Comparison of ENCODE assay signal across 10 cellular contexts in the genomic region with DNA sequence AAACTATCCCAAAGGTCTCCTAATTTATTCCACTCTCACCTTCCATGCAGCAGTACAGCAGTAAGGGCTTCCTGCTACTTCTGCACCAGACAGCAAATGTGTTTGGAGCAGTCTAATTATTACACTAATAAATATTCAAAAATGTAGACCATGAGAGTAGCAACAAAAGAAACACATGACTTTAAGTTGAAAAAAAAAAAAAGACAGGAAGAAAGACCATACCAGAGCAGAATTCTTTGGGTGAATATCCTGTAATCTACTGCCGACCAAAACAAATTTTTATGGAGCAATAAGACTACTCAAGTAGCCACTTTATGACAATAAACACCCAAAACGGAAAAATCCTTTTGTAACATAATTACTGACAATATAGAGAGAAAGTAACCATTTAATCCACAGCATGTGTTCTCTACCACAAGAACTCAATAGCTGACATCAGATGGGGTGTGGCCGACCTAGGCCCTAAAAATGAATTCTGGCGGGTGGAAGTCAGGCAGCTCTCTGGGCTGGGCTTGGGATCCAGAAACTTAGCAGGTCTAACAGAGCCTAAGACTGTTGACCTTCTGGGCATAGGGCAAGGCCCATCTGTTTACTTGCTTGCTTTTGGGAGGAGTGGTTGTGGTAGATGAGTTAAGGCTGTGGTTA. TPM values are rescaled to one million over a fixed set of nuclear protein-coding genes. Genes with fewer than 3 reads are reported as not detected.
DNase-seq lines count a peak whose midpoint lies in the region; ATAC-seq, FAIRE-seq and TF ChIP-seq lines count a peak whose summit lies in the region.
"Had no signal": no experiment of that assay in that cellular context is flagged by ENCODE, and none has a peak within 500 bp of the region (broad histone marks: within the 10 kb centered on the region; RNA-seq: fewer than 3 reads in every experiment).

No MANE protein-coding gene starts in this region.

- TF ChIP-seq POLR2A in HCT116 (IDR thresholded peaks at IDR 0.05; ENCODE audit: borderline replicate concordance, extremely low read depth, insufficient read depth, insufficient read length), result no peak

- peak overlapping the region; percentile 8; the same call in 1 of the 2 replicates for H3K4me2 ChIP-seq in HCT116 (ENCODE audit: low read length)

- no peak for FAIRE-seq in frontal cortex (lab: Jason Lieb, UNC)

- intact Hi-C loops in A673 (cut with micrococcal nuclease; ENCODE audit: unreplicated experiment) (loop anchor here (2.0 to 5.0 kb wide), 3 partner anchors 182 to 369 kb away; no protein-coding TSS in a partner anchor), HCT116 (cut with micrococcal nuclease) (loop anchor here (5.0 to 10.0 kb wide), 2 partner anchors 275 to 1402 kb away; partner anchors contain the start of genes BORA and MZT1), left colon (cut with DNase I, micrococcal nuclease) (loop anchor here in 1 of 2 donors (5.0 to 10.0 kb wide), 2 partner anchors 158 to 185 kb away; no protein-coding TSS in a partner anchor)

- in situ Hi-C loops in brain microvascular endothelial cell (cut with HindIII; ENCODE audit: low pct_ligation_motif_present, low sequenced_read_pairs), result no loop called here

- DNase-seq in A673 (ENCODE audit: low spot score) (peak; percentile 81), HCT116 (ENCODE audit: low read depth, low spot score) (no peak), left colon (peak; percentile 47 to 54), frontal cortex (ENCODE audit: low spot score in 2 of 2) (no peak), brain microvascular endothelial cell (no peak), SKM-1 treated with dmso at 0.1 percent for 144 hours (lab: John Stamatoyannopoulos, UW; ENCODE audit: unreplicated experiment) (no peak)
- DNase-seq in activated T-cell treated with anti-CD3 and anti-CD28 coated beads, Interleukin-2, amount 50 U/mL, for 1 hour, result peak; percentile 41
- DNase-seq: DMS79, H7 had no signal

- H3K27ac ChIP-seq in A673 (ENCODE audit: low read depth, low read length, poor library complexity, severe bottlenecking) (peak overlapping the region; percentile 28), HCT116 (ENCODE audit: low read depth, low read length) (no peak overlapping the region), brain microvascular endothelial cell (no peak overlapping the region)

- H3K4me3 ChIP-seq in A673 (ENCODE audit: low read depth, low read length, poor library complexity, severe bottlenecking) (no peak overlapping the region), HCT116 (replicated peaks in 1 of 2; ENCODE audit: low read depth in 1 of 2, low read length in 2 of 2) (no peak overlapping the region), brain microvascular endothelial cell (ENCODE audit: low read depth, low read length) (no peak overlapping the region)

- no peaks in the 10 kb centered on the region for H3K9me2 ChIP-seq in HCT116 (ENCODE audit: insufficient read depth)

- H3K4me1 ChIP-seq in A673 (ENCODE audit: insufficient read depth, low read length, poor library complexity, severe bottlenecking) (peaks cover 36% of the 10 kb centered on the region), HCT116 (ENCODE audit: control insufficient read depth in 1 of 2, insufficient read depth in 2 of 2, low read length in 2 of 2) (peaks cover 35 to 40% of the 10 kb centered on the region in 2 experiments)

- H2AFZ ChIP-seq in HCT116 (ENCODE audit: low read depth, low read length, poor library complexity, severe bottlenecking), result no peak overlapping the region

- H3K27me3 ChIP-seq in A673 (replicated peaks; ENCODE audit: insufficient read depth, low read depth, low read length, poor library complexity) (no peaks in the 10 kb centered on the region), HCT116 (ENCODE audit: insufficient read depth, low read length) (no peaks in the 10 kb centered on the region), brain microvascular endothelial cell (replicated peaks) (no peaks in the 10 kb centered on the region)

- no peaks in the 10 kb centered on the region for H3K36me3 ChIP-seq in A673 (ENCODE audit: insufficient read depth, low read length, poor library complexity, severe bottlenecking)
- H3K36me3 ChIP-seq in HCT116 (ENCODE audit: control insufficient read depth in 1 of 2, insufficient read depth in 2 of 2, low read length in 2 of 2), result no peaks in the 10 kb centered on the region
- H3K36me3 ChIP-seq in brain microvascular endothelial cell (replicated peaks), result no peaks in the 10 kb centered on the region

- H3K9me3 ChIP-seq in A673 (ENCODE audit: low read depth, low read length, poor library complexity, severe bottlenecking) (no peaks in the 10 kb centered on the region), HCT116 (ENCODE audit: control insufficient read depth in 1 of 2, insufficient read depth in 1 of 2, low read depth in 1 of 2, low read length in 2 of 2) (no peaks in the 10 kb centered on the region)

- H3K9ac ChIP-seq in HCT116 (ENCODE audit: low read length), result no peak overlapping the region

- no TSS peak for BruUV-seq in A673 (replicated peaks; lab: Mats Ljungman, UMichigan)
- no TSS peak for BruUV-seq in HCT116 (replicated peaks; lab: Mats Ljungman, UMichigan)

- 0 out of 2 replicates have a peak, but pooled peaks cover 4% of the 10 kb centered on the region for H3K79me2 ChIP-seq in HCT116 (ENCODE audit: insufficient read depth, low read length)

- RAD21 ChIA-PET in HCT116 (lab: Charles Lee; ENCODE audit: low non-redundant PET in 1 of 2, low total read pairs in 2 of 2, uncharacterized antibody in 2 of 2, unreplicated experiment in 2 of 2), result no interaction called here

- TF ChIP-seq CTCF in A673 (conservative IDR thresholded peaks at IDR 0.05; ENCODE audit: low read depth, low read length) (no peak), HCT116 (IDR thresholded peaks at IDR 0.05 in 2 of 3, conservative IDR thresholded peaks at IDR 0.05 in 1 of 3; ENCODE audit: borderline replicate concordance in 1 of 3, insufficient read depth in 1 of 3, low read depth in 2 of 3, low read length in 2 of 3) (no peak), brain microvascular endothelial cell (IDR thresholded peaks at IDR 0.05; ENCODE audit: low read depth, low read length, missing control alignments) (no peak)

- TF ChIP-seq RAD21 in HCT116 (IDR thresholded peaks at IDR 0.05; ENCODE audit: low read depth), result no peak

- CTCF ChIA-PET in A673 (lab: Charles Lee) (no interaction called here), HCT116 (lab: Charles Lee) (no interaction called here)

- no peaks in the 10 kb centered on the region for H4K20me1 ChIP-seq in HCT116 (ENCODE audit: insufficient read depth)

- ATAC-seq in HCT116 (no peak), left colon (peak; percentile 35), HG02885 (IDR thresholded peaks at IDR 0.05; ENCODE audit: poor library complexity, unreplicated experiment) (no peak)

- POLR2A ChIA-PET in A673 (lab: Charles Lee; ENCODE audit: low non-redundant PET) (no interaction called here), HCT116 (lab: Charles Lee) (no interaction called here)

TF ChIP-seq in HCT116, 20 proteins besides CTCF, POLR2A, EP300 and RAD21:
- TF ChIP-seq ZNF274 (IDR thresholded peaks at IDR 0.05; ENCODE audit: low read depth, low read length) (no peak), YY1 (IDR thresholded peaks at IDR 0.05; ENCODE audit: extremely low read depth, insufficient replicate concordance, low read depth, low read length) (no peak), SP1 (IDR thresholded peaks at IDR 0.05; ENCODE audit: low read depth) (no peak), POLR2AphosphoS5 (IDR thresholded peaks at IDR 0.05; ENCODE audit: low read depth, low read length) (no peak), REST (IDR thresholded peaks at IDR 0.05; ENCODE audit: low read depth) (no peak), SIN3A (IDR thresholded peaks at IDR 0.05; ENCODE audit: low read depth) (no peak), TCF7L2 (IDR thresholded peaks at IDR 0.05; ENCODE audit: borderline replicate concordance, extremely low read depth, insufficient read depth, insufficient read length) (no peak), CBX3 (IDR thresholded peaks at IDR 0.05; ENCODE audit: low read depth) (no peak)

RNA-seq across cellular contexts. Expression of gene KLF12, which starts 4.6 kb away (rescaled TPM):
- total RNA-seq in A673 (2021) (12.4 and 13.5 TPM in 2 replicates), HCT116 (2021; ENCODE audit: unreplicated experiment) (7.8 TPM), left colon (1 to 10 TPM; 7.9 to 9.5 TPM), frontal cortex (49.3 TPM)
- polyA plus RNA-seq in HCT116 (2012), result 1.6 and 2.5 TPM in 2 replicates

Comparison
In these comparisons a context has a peak if more than half of its experiments do, and no peak if none do; other contexts are left out.
1. DNase-seq: peak in A673 (single experiment), activated T-cell treated with anti-CD3 and anti-CD28 coated beads, Interleukin-2, amount 50 U/mL, for 1 hour (single experiment) and left colon (2 of 2); none in HCT116 (single experiment), frontal cortex (0 of 2), brain microvascular endothelial cell (single experiment) and SKM-1 treated with dmso at 0.1 percent for 144 hours (single experiment).